In genomic region chr22:36922097-36922608, GRCh38 we compare ENCODE assay signal across 20 cellular contexts. TPM values are rescaled to one million over a fixed set of nuclear protein-coding genes. Genes with fewer than 3 reads are reported as not detected.
A peak's percentile ranks its signal among the peaks of the same experiment; 100 is the strongest.
DNase-seq lines count a peak whose midpoint lies in the region; ATAC-seq, FAIRE-seq and TF ChIP-seq lines count a peak whose summit lies in the region.
"Had no signal": no experiment of that assay in that cellular context is flagged by ENCODE, and none has a peak within 500 bp of the region (broad histone marks: within the 10 kb centered on the region; RNA-seq: fewer than 3 reads in every experiment).

No MANE protein-coding gene starts in this region.

- no peak for TF ChIP-seq RAD21 in A549 (conservative IDR thresholded peaks at IDR 0.05 in 1 of 2, IDR thresholded peaks at IDR 0.05 in 1 of 2)

- WGBS in A549 (ENCODE audit: missing lambda C conversion rate) = 67% methylated on average over 10 of the region's 10 CpGs

- H3K27ac ChIP-seq in A549 = no peak overlapping the region

- FAIRE-seq in A549 (lab: Jason Lieb, UNC) (no peak), GM12891 (lab: Jason Lieb, UNC) (no peak)
- FAIRE-seq: frontal cortex, islet of Langerhans, K562 had no signal

- ATAC-seq in A549 = peak; percentile 53 to 64; a peak in 4 of 6 replicates
- ATAC-seq in esophagus mucosa = peak; percentile 36
- ATAC-seq: K562, PC-3 had no signal

- peaks cover 18% of the 10 kb centered on the region for H3K4me1 Mint-ChIP-seq in mesothelial cell of epicardium
- H3K4me1 Mint-ChIP-seq: brain had no signal

- TF ChIP-seq POLR2A in A549 (IDR thresholded peaks at IDR 0.05; ENCODE audit: low read length) (no peak), GM12891 (IDR thresholded peaks at IDR 0.05; ENCODE audit: low read depth, low read length) (no peak)

- CTCF ChIA-PET in A549 (lab: Yijun Ruan, JAX) = no interaction called here

- TF ChIP-seq CTCF in A549 (IDR thresholded peaks at IDR 0.05) (no peak), mesothelial cell of epicardium (IDR thresholded peaks at IDR 0.05; ENCODE audit: unreplicated experiment) (no peak)

- TF ChIP-seq EP300 in A549 (IDR thresholded peaks at IDR 0.05) = no peak

- H3K9me3 ChIP-seq in A549 = peaks cover 5% of the 10 kb centered on the region; the same call in 1 of the 3 replicates

- H3K9me3 Mint-ChIP-seq in mesothelial cell of epicardium = peaks cover 8% of the 10 kb centered on the region
- H3K9me3 Mint-ChIP-seq: effector memory CD8-positive, alpha-beta T cell had no signal

- H3K4me3 ChIP-seq in A549 = no peak overlapping the region
- H3K4me3 ChIP-seq: K562 had no signal

- H3K27ac Mint-ChIP-seq in mesothelial cell of epicardium = peak overlapping the region; percentile 30
- H3K27ac Mint-ChIP-seq: activated naive CD4-positive, alpha-beta T cell treated with anti-CD3 and anti-CD28 coated beads for 36 hours; brain; effector memory CD8-positive, alpha-beta T cell had no signal

- H3K4me2 ChIP-seq in A549 = no peak overlapping the region

- peaks cover 4% of the 10 kb centered on the region for H3K27me3 Mint-ChIP-seq in mesothelial cell of epicardium (ENCODE audit: low read depth)

- POLR2A ChIA-PET in A549 (lab: Yijun Ruan, JAX) = no interaction called here

- no peaks in the 10 kb centered on the region for H3K36me3 Mint-ChIP-seq in mesothelial cell of epicardium
- H3K36me3 Mint-ChIP-seq: brain had no signal

- no peaks in the 10 kb centered on the region for H3K4me1 ChIP-seq in A549

- DNase-seq in A549 (ENCODE audit: low read depth in 1 of 2, low spot score in 1 of 2) (no peak), HK-2 (ENCODE audit: unreplicated experiment) (peak; percentile 28), mesothelial cell of epicardium (ENCODE audit: low spot score in 2 of 2, unreplicated experiment in 2 of 2) (peak in 1 of 2 experiments; percentile 59), C1 segment of cervical spinal cord (lab: John Stamatoyannopoulos, UW) (no peak), GM12891 (ENCODE audit: insufficient read length, low spot score) (no peak), SW480 (ENCODE audit: low spot score) (no peak)
- DNase-seq in activated CD4-positive, alpha-beta T cell treated with anti-CD3 and anti-CD28 coated beads, Interleukin-2, amount 50 U/mL, for 48 hours = no peak
- DNase-seq: activated CD4-positive, CD25-positive, alpha-beta regulatory T cell treated with anti-CD3 and anti-CD28 coated beads, Interleukin-2, amount 50 U/mL, for 72 hours; activated CD8-positive, alpha-beta memory T cell treated with anti-CD3 and anti-CD28 coated beads, Interleukin-2, amount 50 U/mL, for 4 hours; effector memory CD8-positive, alpha-beta T cell; NCI-H1417 treated with DMSO at 0.1 percent for 48 hours; PC-3; stimulated activated naive CD4-positive, alpha-beta T cell treated with Interleukin-2 at 50 U/mL for 16 hours had no signal

- no peak overlapping the region for H3K4me3 Mint-ChIP-seq in mesothelial cell of epicardium
- H3K4me3 Mint-ChIP-seq: activated naive CD4-positive, alpha-beta T cell treated with anti-CD3 and anti-CD28 coated beads for 36 hours; brain; effector memory CD8-positive, alpha-beta T cell had no signal

TF ChIP-seq in A549, 52 proteins besides CTCF, POLR2A, EP300 and RAD21:
- TF ChIP-seq CHD4 (IDR thresholded peaks at IDR 0.05; ENCODE audit: borderline replicate concordance) = no peak
- no peak for TF ChIP-seq SREBF2 (IDR thresholded peaks at IDR 0.05)
- no peak for TF ChIP-seq ZNF302 (CRISPR knock-in tag; IDR thresholded peaks at IDR 0.05)
- TF ChIP-seq NFE2L2 (conservative IDR thresholded peaks at IDR 0.05; ENCODE audit: low read length) = no peak
- no peak for TF ChIP-seq HOXB5 (CRISPR knock-in tag; IDR thresholded peaks at IDR 0.05)
- TF ChIP-seq E2F6 (IDR thresholded peaks at IDR 0.05; ENCODE audit: borderline replicate concordance, low read depth) = no peak
- TF ChIP-seq HEYL (CRISPR knock-in tag; IDR thresholded peaks at IDR 0.05) = no peak
- no peak for TF ChIP-seq KDM1A (IDR thresholded peaks at IDR 0.05; ENCODE audit: low read depth)
- TF ChIP-seq CEBPB (IDR thresholded peaks at IDR 0.05) = no peak
- no peak for TF ChIP-seq USF2 (IDR thresholded peaks at IDR 0.05)
TF ChIP-seq in A549: peak in this region for 0.

TF ChIP-seq in GM12891, 5 proteins besides CTCF, POLR2A, EP300 and RAD21:
- TF ChIP-seq POLR2AphosphoS5 (IDR thresholded peaks at IDR 0.05; ENCODE audit: low read depth, low read length) (no peak), TAF1 (IDR thresholded peaks at IDR 0.05; ENCODE audit: low read depth, low read length) (no peak), PAX5 (IDR thresholded peaks at IDR 0.05; ENCODE audit: insufficient read depth, low read length, severe bottlenecking) (no peak), POU2F2 (IDR thresholded peaks at IDR 0.05; ENCODE audit: low read depth, low read length) (no peak)

RNA-seq across cellular contexts. Expression of gene CSF2RB, which starts 8.7 kb away (rescaled TPM):
- polyA plus RNA-seq in A549 (2011; rRNA removed) = not detected in 2 replicates
- polyA plus RNA-seq in A549 (2012; cell fraction: cytosol; rRNA removed) = not detected in 2 replicates
- polyA plus RNA-seq in A549 (2012; cell fraction: nucleus; rRNA removed) = not detected in 2 replicates
- not detected in 3 replicates for polyA plus RNA-seq in A549 (2017; fragmentation: RNase III; extraction: RNeasy Plus Mini Kit Qiagen cat#74134 plus additional on column Dnase treatment)
- not detected in 2 replicates for polyA minus RNA-seq in A549 (2011; rRNA and poly(A)+ RNA removed)
- 1.00 TPM for total RNA-seq in esophagus mucosa
- 0.38 to 0.56 TPM (median 0.38 TPM) in 3 replicates for total RNA-seq in mesothelial cell of epicardium
- 5.5 TPM for polyA plus RNA-seq in GM12891 (2012; ENCODE audit: low read depth, missing spikeins)
- total RNA-seq: PC-3 had no signal
- polyA plus RNA-seq: AG04450 had no signal
